Comparison of ENCODE assay signal across 8 cellular contexts in genomic region chr7:140924821-140925421, GRCh38. TPM values are rescaled to one million over a fixed set of nuclear protein-coding genes. Genes with fewer than 3 reads are reported as not detected.
DNase-seq lines count a peak whose midpoint lies in the region; ATAC-seq and TF ChIP-seq lines count a peak whose summit lies in the region.

BRAF (minus strand) TSS chr7:140924929; CDS start chr7:140924703, 226 bp downstream.

- peak; percentile 92 for DNase-seq in GM10266 (ENCODE audit: extremely low spot score)
- DNase-seq in NCI-H1105 treated with DMSO at 0.1 percent for 48 hours (lab: John Stamatoyannopoulos, UW), result peak; percentile 73
- peak; percentile 98 for DNase-seq in activated naive CD8-positive, alpha-beta T cell treated with anti-CD3 and anti-CD28 coated beads, Interleukin-2, amount 10 ng/mL, durations not matched to agents 7 days and 5 days
- DNase-seq in head of caudate nucleus, result peak; percentile 82 to 97 (median 94)
- DNase-seq in osteocyte (ENCODE audit: extremely low spot score, unreplicated experiment), result peak; percentile 96
- peak; percentile 37 for DNase-seq in thoracic aorta (ENCODE audit: low spot score)

- H3K27ac ChIP-seq in SU-DHL-6 (ENCODE audit: low read depth, low read length), result peak within 1 kb of the TSS; percentile 36
- H3K27ac ChIP-seq in thoracic aorta, result peak within 1 kb of the TSS; percentile 96 to 98

- peak within 1 kb of the TSS; percentile 67 for H3K4me2 ChIP-seq in SU-DHL-6 (ENCODE audit: low read depth, low read length, poor library complexity, severe bottlenecking)

- H3F3A ChIP-seq in SU-DHL-6 (ENCODE audit: insufficient read depth), result peaks cover 5% of the 10 kb centered on the region; the same call in 1 of the 2 replicates

- H3K4me3 ChIP-seq in SU-DHL-6 (ENCODE audit: insufficient read depth, low read length, poor library complexity, severe bottlenecking) (peak within 1 kb of the TSS; percentile 96), thoracic aorta (peak within 1 kb of the TSS; percentile 96)

- ATAC-seq in HG02642 (IDR thresholded peaks at IDR 0.05; ENCODE audit: poor library complexity, unreplicated experiment) (peak; percentile 54), thoracic aorta (ENCODE audit: insufficient number of reproducible peaks, low FRiP score, low read depth) (peak; percentile 93)
- ATAC-seq in activated naive CD8-positive, alpha-beta T cell treated with anti-CD3 and anti-CD28 coated beads, Interleukin-2, amount 10 ng/mL, durations not matched to agents 7 days and 5 days (ENCODE audit: low read depth), result peak; percentile 63

- peaks cover 2% of the 10 kb centered on the region for H3K27me3 Mint-ChIP-seq in activated naive CD8-positive, alpha-beta T cell treated with anti-CD3 and anti-CD28 coated beads, Interleukin-2, amount 10 ng/mL, durations not matched to agents 7 days and 5 days
- H3K27me3 Mint-ChIP-seq in osteocyte (ENCODE audit: unreplicated experiment), result peaks cover 22% of the 10 kb centered on the region

- H2AFZ ChIP-seq in SU-DHL-6 (ENCODE audit: low read depth, low read length, severe bottlenecking), result peak within 1 kb of the TSS; percentile 97

- H3K9me3 Mint-ChIP-seq in activated naive CD8-positive, alpha-beta T cell treated with anti-CD3 and anti-CD28 coated beads, Interleukin-2, amount 10 ng/mL, durations not matched to agents 7 days and 5 days, result no peaks in the 10 kb centered on the region
- no peaks in the 10 kb centered on the region for H3K9me3 Mint-ChIP-seq in osteocyte (ENCODE audit: unreplicated experiment)

- peaks cover 10% of the 10 kb centered on the region for H3K4me1 Mint-ChIP-seq in activated naive CD8-positive, alpha-beta T cell treated with anti-CD3 and anti-CD28 coated beads, Interleukin-2, amount 10 ng/mL, durations not matched to agents 7 days and 5 days
- peaks cover 6% of the 10 kb centered on the region for H3K4me1 Mint-ChIP-seq in osteocyte (ENCODE audit: unreplicated experiment)

- peaks cover 14 to 26% of the 10 kb centered on the region in 2 donors for H3K4me1 ChIP-seq in thoracic aorta (ENCODE audit: control insufficient read depth in 1 of 2, low read depth in 2 of 2)

- H3K9me3 ChIP-seq in SU-DHL-6 (ENCODE audit: insufficient read depth, low read length), result no peaks in the 10 kb centered on the region
- H3K9me3 ChIP-seq in thoracic aorta, result no peaks in the 10 kb centered on the region

- no peak for TF ChIP-seq CTCF in GM10266 (IDR thresholded peaks at IDR 0.05; ENCODE audit: control insufficient read depth, insufficient read depth, low read depth, missing control alignments)
- TF ChIP-seq CTCF in SU-DHL-6 (IDR thresholded peaks at IDR 0.05; ENCODE audit: insufficient read depth, low read length, poor library complexity, severe bottlenecking), result no peak
- no peak for TF ChIP-seq CTCF in osteocyte (IDR thresholded peaks at IDR 0.05)
- no peak for TF ChIP-seq CTCF in thoracic aorta (IDR thresholded peaks at IDR 0.05)

- no peaks in the 10 kb centered on the region for H3K9me2 ChIP-seq in SU-DHL-6 (replicated peaks; ENCODE audit: insufficient read depth, low read length)

- peaks cover 33% of the 10 kb centered on the region for H3K79me2 ChIP-seq in SU-DHL-6 (ENCODE audit: insufficient read depth, low read length)

- POLR2A ChIA-PET in activated naive CD8-positive, alpha-beta T cell treated with anti-CD3 and anti-CD28 coated beads, Interleukin-2, amount 10 ng/mL, durations not matched to agents 7 days and 5 days (lab: Charles Lee), result interaction anchor here (0.6 to 2.1 kb wide), 4 partner anchors 19 to 90 kb away, joined by 3 to 17 read pairs (median 6); partner anchors contain the start of gene MRPS33

- intact Hi-C loops in head of caudate nucleus (cut with DNase I), result loop anchor here (10.0 kb wide), 2 partner anchors 90 to 250 kb away; partner anchors contain the start of genes ADCK2 and MRPS33

- peak within 1 kb of the TSS; percentile 97 for H3K27ac Mint-ChIP-seq in activated naive CD8-positive, alpha-beta T cell treated with anti-CD3 and anti-CD28 coated beads, Interleukin-2, amount 10 ng/mL, durations not matched to agents 7 days and 5 days
- H3K27ac Mint-ChIP-seq in osteocyte (ENCODE audit: unreplicated experiment), result peak within 1 kb of the TSS; percentile 97

- H4K20me1 ChIP-seq in SU-DHL-6 (ENCODE audit: low read depth, low read length), result peaks cover 17% of the 10 kb centered on the region; the same call in 1 of the 2 replicates

- H3K4me3 Mint-ChIP-seq in activated naive CD8-positive, alpha-beta T cell treated with anti-CD3 and anti-CD28 coated beads, Interleukin-2, amount 10 ng/mL, durations not matched to agents 7 days and 5 days, result peak within 1 kb of the TSS; percentile 95
- peak within 1 kb of the TSS; percentile 97 for H3K4me3 Mint-ChIP-seq in osteocyte (ENCODE audit: unreplicated experiment)

- H3K27me3 ChIP-seq in SU-DHL-6 (ENCODE audit: low read length) (no peaks in the 10 kb centered on the region), thoracic aorta (replicated peaks; ENCODE audit: insufficient read depth) (no peaks in the 10 kb centered on the region)

- peaks cover 2% of the 10 kb centered on the region for H3K36me3 Mint-ChIP-seq in activated naive CD8-positive, alpha-beta T cell treated with anti-CD3 and anti-CD28 coated beads, Interleukin-2, amount 10 ng/mL, durations not matched to agents 7 days and 5 days
- H3K36me3 Mint-ChIP-seq in osteocyte (ENCODE audit: unreplicated experiment), result no peaks in the 10 kb centered on the region

- H3K36me3 ChIP-seq in SU-DHL-6 (ENCODE audit: low read length) (no peaks in the 10 kb centered on the region), thoracic aorta (no peaks in the 10 kb centered on the region)

- H3K9ac ChIP-seq in SU-DHL-6 (ENCODE audit: low read length), result peak within 1 kb of the TSS; percentile 90

RNA-seq across cellular contexts. Expression of gene BRAF, which starts in this region (rescaled TPM):
- 10 to 100 TPM; 34.4 to 39.4 TPM for total RNA-seq in activated naive CD8-positive, alpha-beta T cell treated with anti-CD3 and anti-CD28 coated beads, Interleukin-2, amount 10 ng/mL, durations not matched to agents 7 days and 5 days
- total RNA-seq in osteocyte (24.1 and 25.8 TPM in 2 replicates), thoracic aorta (10 to 100 TPM; 31.5 to 62.2 TPM)

Comparison
In these comparisons a context has a peak if more than half of its experiments do, and no peak if none do; other contexts are left out.
1. Peak in every context shown above with its lines: DNase-seq, ATAC-seq, H3K4me3 ChIP-seq and H3K27ac ChIP-seq.
2. DNase-seq: peak in every context shown above with its lines; median percentile 98 in activated naive CD8-positive, alpha-beta T cell treated with anti-CD3 and anti-CD28 coated beads, Interleukin-2, amount 10 ng/mL, durations not matched to agents 7 days and 5 days; 96 in osteocyte; 94 in head of caudate nucleus; 92 in GM10266; 73 in NCI-H1105 treated with DMSO at 0.1 percent for 48 hours; 37 in thoracic aorta.